1 cellular context compared by ENCODE assay signal in genomic region chr19:35295453-35295791, GRCh38.
TF ChIP-seq lines count a peak whose summit lies in the region.

No MANE protein-coding gene starts in this region.

TF ChIP-seq in K562, 482 proteins besides CTCF, POLR2A, EP300 and RAD21:
- no peak for TF ChIP-seq FOSL1 (tag; conservative IDR thresholded peaks at IDR 0.05)
- peak; percentile 50; the same call in 1 of the 2 replicates for TF ChIP-seq ZBTB7A (IDR thresholded peaks at IDR 0.05; ENCODE audit: borderline replicate concordance, control insufficient read depth, low read depth, low read length)
- TF ChIP-seq ZNF232 (CRISPR knock-in tag; IDR thresholded peaks at IDR 0.05): no peak
- no peak for TF ChIP-seq TCF7L2 (IDR thresholded peaks at IDR 0.05; ENCODE audit: low read depth, low read length)
- no peak for TF ChIP-seq ZNF316 (IDR thresholded peaks at IDR 0.05)
- no peak for TF ChIP-seq SREBF2 (CRISPR knock-in tag; IDR thresholded peaks at IDR 0.05)
- TF ChIP-seq, protein P1, sequence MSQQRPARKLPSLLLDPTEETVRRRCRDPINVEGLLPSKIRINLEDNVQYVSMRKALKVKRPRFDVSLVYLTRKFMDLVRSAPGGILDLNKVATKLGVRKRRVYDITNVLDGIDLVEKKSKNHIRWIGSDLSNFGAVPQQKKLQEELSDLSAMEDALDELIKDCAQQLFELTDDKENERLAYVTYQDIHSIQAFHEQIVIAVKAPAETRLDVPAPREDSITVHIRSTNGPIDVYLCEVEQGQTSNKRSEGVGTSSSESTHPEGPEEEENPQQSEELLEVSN (IDR thresholded peaks at IDR 0.05; ENCODE audit: borderline replicate concordance in 1 of 2, extremely low read depth in 1 of 2, insufficient read depth in 1 of 2, insufficient read length in 1 of 2, low read depth in 1 of 2, low read length in 1 of 2, poor library complexity in 1 of 2, severe bottlenecking in 1 of 2): peak in 1 of 2 experiments; percentile 30
- no peak for TF ChIP-seq RBM14 (IDR thresholded peaks at IDR 0.05; ENCODE audit: borderline replicate concordance, insufficient read depth, low read depth, low read length)
